Comparison of ENCODE assay signal across 16 cellular contexts in genomic region chr3:177772908-177773557, GRCh38.
A peak's percentile ranks its signal among the peaks of the same experiment; 100 is the strongest.
DNase-seq lines count a peak whose midpoint lies in the region; ATAC-seq and TF ChIP-seq lines count a peak whose summit lies in the region.
"Had no signal": no experiment of that assay in that cellular context is flagged by ENCODE, and none has a peak within 500 bp of the region (broad histone marks: within the 10 kb centered on the region; RNA-seq: fewer than 3 reads in every experiment).

No MANE protein-coding gene starts in this region.

- no peak for TF ChIP-seq POLR2A in tibial nerve (IDR thresholded peaks at IDR 0.05)

- DNase-seq in NCI-H345 (lab: John Stamatoyannopoulos, UW), result peak; percentile 22
- DNase-seq in NCI-H345 treated with DMSO at 0.1 percent for 48 hours (lab: John Stamatoyannopoulos, UW; ENCODE audit: unreplicated experiment), result no peak
- peak; percentile 16 for DNase-seq in NCI-H1105 (lab: John Stamatoyannopoulos, UW)
- no peak for DNase-seq in tibial artery
- DNase-seq in ureter (ENCODE audit: low spot score), result no peak
- DNase-seq in stimulated activated effector memory CD8-positive, alpha-beta T cell treated with anti-CD3 and anti-CD28 coated beads, Interleukin-12 subunit alpha, Interleukin-12 subunit beta, amount 100 ng/mL, for 72 hours (ENCODE audit: low spot score in 2 of 2), result no peak
- DNase-seq in tibial nerve (ENCODE audit: low spot score in 2 of 2), result no peak
- DNase-seq: activated CD4-positive, alpha-beta T cell treated with anti-CD3 and anti-CD28 coated beads, Interleukin-2, amount 50 U/mL, for 4 hours; activated naive CD4-positive, alpha-beta T cell treated with Interleukin-2 at 50 U/mL for 16 hours; cerebellar nuclear complex; esophagus squamous epithelium; GDM1; GOT3; testis had no signal

- no peak for ATAC-seq in stimulated activated effector memory CD8-positive, alpha-beta T cell treated with anti-CD3 and anti-CD28 coated beads, Interleukin-12 subunit alpha, Interleukin-12 subunit beta, amount 100 ng/mL, for 72 hours

- TF ChIP-seq CTCF in brain (conservative IDR thresholded peaks at IDR 0.05), result no peak
- TF ChIP-seq CTCF in tibial artery (IDR thresholded peaks at IDR 0.05), result no peak
- TF ChIP-seq CTCF in tibial nerve (IDR thresholded peaks at IDR 0.05), result no peak

- H3K36me3 Mint-ChIP-seq in brain, result peaks cover 4% of the 10 kb centered on the region
- no peaks in the 10 kb centered on the region for H3K36me3 Mint-ChIP-seq in stimulated activated effector memory CD8-positive, alpha-beta T cell treated with anti-CD3 and anti-CD28 coated beads, Interleukin-12 subunit alpha, Interleukin-12 subunit beta, amount 100 ng/mL, for 72 hours

- H3K4me1 Mint-ChIP-seq in brain, result peaks cover 59% of the 10 kb centered on the region
- peaks cover 5% of the 10 kb centered on the region for H3K4me1 Mint-ChIP-seq in stimulated activated effector memory CD8-positive, alpha-beta T cell treated with anti-CD3 and anti-CD28 coated beads, Interleukin-12 subunit alpha, Interleukin-12 subunit beta, amount 100 ng/mL, for 72 hours

- H3K36me3 ChIP-seq in tibial artery (no peaks in the 10 kb centered on the region), tibial nerve (no peaks in the 10 kb centered on the region)
- H3K36me3 ChIP-seq: esophagus squamous epithelium had no signal

- peaks cover 10 to 15% (median 12%) of the 10 kb centered on the region in 5 experiments for H3K9me3 Mint-ChIP-seq in brain
- peaks cover 1% of the 10 kb centered on the region for H3K9me3 Mint-ChIP-seq in stimulated activated effector memory CD8-positive, alpha-beta T cell treated with anti-CD3 and anti-CD28 coated beads, Interleukin-12 subunit alpha, Interleukin-12 subunit beta, amount 100 ng/mL, for 72 hours

- H3K27ac ChIP-seq in tibial artery (peak overlapping the region; percentile 64 to 80), tibial nerve (peak overlapping the region in 1 of 4 donors; percentile 40)
- H3K27ac ChIP-seq: testis had no signal

- H3K27ac Mint-ChIP-seq in brain, result peak overlapping the region in 4 of 5 experiments; percentile 4 to 33 (median 12)
- no peak overlapping the region for H3K27ac Mint-ChIP-seq in stimulated activated effector memory CD8-positive, alpha-beta T cell treated with anti-CD3 and anti-CD28 coated beads, Interleukin-12 subunit alpha, Interleukin-12 subunit beta, amount 100 ng/mL, for 72 hours
- H3K27ac Mint-ChIP-seq: mesothelial cell of epicardium had no signal

- H3K27me3 ChIP-seq in tibial artery (no peaks in the 10 kb centered on the region), tibial nerve (no peaks in the 10 kb centered on the region)
- H3K27me3 ChIP-seq: esophagus squamous epithelium, testis had no signal

- H3K9me3 ChIP-seq in tibial artery, result peaks cover 0 to 3% (median 0%) of the 10 kb centered on the region in 3 donors
- peaks cover 0 to 13% (median 0%) of the 10 kb centered on the region in 4 donors for H3K9me3 ChIP-seq in tibial nerve
- H3K9me3 ChIP-seq: esophagus squamous epithelium, testis had no signal

- H3K4me3 ChIP-seq in tibial artery (no peak overlapping the region), tibial nerve (no peak overlapping the region)
- H3K4me3 ChIP-seq: esophagus squamous epithelium, testis had no signal

- 62 to 72% methylated on average over 3 of the region's 3 CpGs for WGBS in tibial nerve, 2 donors

- H3K4me3 Mint-ChIP-seq in brain, result no peak overlapping the region
- H3K4me3 Mint-ChIP-seq in stimulated activated effector memory CD8-positive, alpha-beta T cell treated with anti-CD3 and anti-CD28 coated beads, Interleukin-12 subunit alpha, Interleukin-12 subunit beta, amount 100 ng/mL, for 72 hours, result no peak overlapping the region
- H3K4me3 Mint-ChIP-seq: mesothelial cell of epicardium had no signal

- intact Hi-C loops in tibial artery (cut with DNase I; ENCODE audit: low total_unique reads), result no loop called here

- TF ChIP-seq EP300 in tibial nerve (IDR thresholded peaks at IDR 0.05), result no peak

- peaks cover 0 to 57% (median 34%) of the 10 kb centered on the region in 4 donors for H3K4me1 ChIP-seq in tibial artery
- peaks cover 0 to 31% (median 11%) of the 10 kb centered on the region in 4 donors for H3K4me1 ChIP-seq in tibial nerve

- H3K27me3 Mint-ChIP-seq in brain, result peaks cover under 1% of the 10 kb centered on the region

Comparison
In these comparisons a context has a peak if more than half of its experiments do, and no peak if none do; other contexts are left out.
1. DNase-seq: peak in NCI-H345 (single experiment) and NCI-H1105 (single experiment); none in NCI-H345 treated with DMSO at 0.1 percent for 48 hours (single experiment), tibial artery (0 of 2), ureter (single experiment), stimulated activated effector memory CD8-positive, alpha-beta T cell treated with anti-CD3 and anti-CD28 coated beads, Interleukin-12 subunit alpha, Interleukin-12 subunit beta, amount 100 ng/mL, for 72 hours (0 of 2) and tibial nerve (0 of 2).